In genomic region chr16:28321700-28322411, GRCh38 we compare ENCODE assay signal across 8 cellular contexts. TPM values are rescaled to one million over a fixed set of nuclear protein-coding genes. Genes with fewer than 3 reads are reported as not detected.
A peak's percentile ranks its signal among the peaks of the same experiment; 100 is the strongest.
DNase-seq lines count a peak whose midpoint lies in the region; ATAC-seq and TF ChIP-seq lines count a peak whose summit lies in the region.

No MANE protein-coding gene starts in this region.

- no peak for ATAC-seq in CD4-positive, CD25-positive, alpha-beta regulatory T cell (ENCODE audit: low read depth in 2 of 2)

- H3K27me3 ChIP-seq in CD4-positive, CD25-positive, alpha-beta regulatory T cell (ENCODE audit: control insufficient read depth, insufficient read depth, low read length), result no peaks in the 10 kb centered on the region
- no peaks in the 10 kb centered on the region for H3K27me3 ChIP-seq in esophagus squamous epithelium
- no peaks in the 10 kb centered on the region for H3K27me3 ChIP-seq in prostate gland (replicated peaks; ENCODE audit: insufficient read depth)

- peaks cover 11% of the 10 kb centered on the region for H3K36me3 Mint-ChIP-seq in CD4-positive, CD25-positive, alpha-beta regulatory T cell

- no peak overlapping the region for H3K4me3 ChIP-seq in CD4-positive, CD25-positive, alpha-beta regulatory T cell (ENCODE audit: low read depth, low read length)
- no peak overlapping the region for H3K4me3 ChIP-seq in esophagus squamous epithelium
- no peak overlapping the region for H3K4me3 ChIP-seq in prostate gland

- H3K9me3 ChIP-seq in CD4-positive, CD25-positive, alpha-beta regulatory T cell (ENCODE audit: control insufficient read depth in 2 of 2, low read length in 2 of 2), result no peaks in the 10 kb centered on the region
- no peaks in the 10 kb centered on the region for H3K9me3 ChIP-seq in esophagus squamous epithelium
- H3K9me3 ChIP-seq in prostate gland, result no peaks in the 10 kb centered on the region

- H3K9me3 Mint-ChIP-seq in CD4-positive, CD25-positive, alpha-beta regulatory T cell, result peaks cover 0 to 1% (median 0%) of the 10 kb centered on the region in 7 donors

- H3K4me1 Mint-ChIP-seq in CD4-positive, CD25-positive, alpha-beta regulatory T cell, result peaks cover 0 to 12% (median 7%) of the 10 kb centered on the region in 4 donors

- no peak overlapping the region for H3K4me3 Mint-ChIP-seq in CD4-positive, CD25-positive, alpha-beta regulatory T cell

- WGBS in esophagus squamous epithelium, 2 donors, result 27 to 70% methylated on average over 2 to 11 of the region's 20 CpGs
- WGBS in prostate gland, result 72% methylated on average over 20 of the region's 20 CpGs

- no peak for TF ChIP-seq POLR2A in esophagus squamous epithelium (IDR thresholded peaks at IDR 0.05)
- TF ChIP-seq POLR2A in prostate gland (IDR thresholded peaks at IDR 0.05), result no peak

- no peaks in the 10 kb centered on the region for H3K27me3 Mint-ChIP-seq in CD4-positive, CD25-positive, alpha-beta regulatory T cell

- H3K27ac Mint-ChIP-seq in CD4-positive, CD25-positive, alpha-beta regulatory T cell, result peak overlapping the region in 1 of 3 donors; percentile 48

- peaks cover 6% of the 10 kb centered on the region for H3K4me1 ChIP-seq in CD4-positive, CD25-positive, alpha-beta regulatory T cell (ENCODE audit: control insufficient read depth, insufficient read depth, low read length, poor library complexity, severe bottlenecking)
- H3K4me1 ChIP-seq in esophagus squamous epithelium (peaks cover 0 to 2% (median 0%) of the 10 kb centered on the region in 3 donors), prostate gland (replicated peaks) (no peaks in the 10 kb centered on the region)

- intact Hi-C loops in esophagus squamous epithelium (cut with DNase I), result no loop called here
- intact Hi-C loops in prostate gland (cut with DNase I), result no loop called here

- H3K27ac ChIP-seq in CD4-positive, CD25-positive, alpha-beta regulatory T cell (ENCODE audit: insufficient read depth, low read length, poor library complexity, severe bottlenecking), result no peak overlapping the region
- H3K27ac ChIP-seq in esophagus squamous epithelium (no peak overlapping the region), prostate gland (no peak overlapping the region)

- DNase-seq in CD4-positive, CD25-positive, alpha-beta regulatory T cell, result peak in 2 of 3 donors; percentile 29 to 43
- DNase-seq in HPDE6-E6E7 (ENCODE audit: extremely low spot score) (peak; percentile 56), esophagus squamous epithelium (lab: John Stamatoyannopoulos, UW) (no peak), prostate gland (ENCODE audit: low spot score) (no peak), NCI-H187 (lab: John Stamatoyannopoulos, UW) (no peak), NCI-H2029 treated with DMSO at 0.1 percent for 48 hours (lab: John Stamatoyannopoulos, UW) (no peak), NOMO-1 treated with DMSO at 0.1 percent for 48 hours (lab: John Stamatoyannopoulos, UW; ENCODE audit: unreplicated experiment) (no peak)
- peak; percentile 27 to 29 for DNase-seq in activated CD4-positive, alpha-beta T cell treated with anti-CD3 and anti-CD28 coated beads, Interleukin-2, amount 50 U/mL, for 4 hours

- H3K36me3 ChIP-seq in CD4-positive, CD25-positive, alpha-beta regulatory T cell (ENCODE audit: control insufficient read depth, insufficient read depth, low read length), result peaks cover 11% of the 10 kb centered on the region
- H3K36me3 ChIP-seq in esophagus squamous epithelium, result no peaks in the 10 kb centered on the region
- no peaks in the 10 kb centered on the region for H3K36me3 ChIP-seq in prostate gland

- TF ChIP-seq CTCF in esophagus squamous epithelium (IDR thresholded peaks at IDR 0.05) (peak; percentile 33 to 78 (median 66)), prostate gland (IDR thresholded peaks at IDR 0.05) (peak in 3 of 4 experiments; percentile 51 to 70 (median 57))

RNA-seq across cellular contexts. Expression of gene SBK1, which starts 29.5 kb away (rescaled TPM):
- 20.2 TPM for total RNA-seq in CD4-positive, CD25-positive, alpha-beta regulatory T cell
- 1 to 10 TPM; 2.0 to 4.9 (median 3.1) TPM for polyA plus RNA-seq in CD4-positive, CD25-positive, alpha-beta regulatory T cell
- total RNA-seq in esophagus squamous epithelium, result under 1 TPM; 0.29 to 0.95 (median 0.48) TPM
- 1 to 10 TPM; 5.8 to 8.1 TPM for total RNA-seq in prostate gland

RNA-seq across cellular contexts. Expression of gene NPIPB6, which starts 41.5 kb away (rescaled TPM):
- 3.0 TPM for total RNA-seq in CD4-positive, CD25-positive, alpha-beta regulatory T cell
- polyA plus RNA-seq in CD4-positive, CD25-positive, alpha-beta regulatory T cell, result under 1 TPM in 2 of 4 donors, not detected in 2; 0.13 to 0.42 TPM
- total RNA-seq in esophagus squamous epithelium, result 1 to 10 TPM in 3 of 4 donors, under 1 TPM in 1; 0.21 to 3.8 (median 2.1) TPM
- 1 to 10 TPM; 2.7 to 3.1 TPM for total RNA-seq in prostate gland

Comparison
In these comparisons a context has a peak if more than half of its experiments do, and no peak if none do; other contexts are left out.
1. DNase-seq: peak in CD4-positive, CD25-positive, alpha-beta regulatory T cell (2 of 3), HPDE6-E6E7 (single experiment) and activated CD4-positive, alpha-beta T cell treated with anti-CD3 and anti-CD28 coated beads, Interleukin-2, amount 50 U/mL, for 4 hours (2 of 2); none in esophagus squamous epithelium (single experiment), prostate gland (single experiment), NCI-H187 (0 of 2), NCI-H2029 treated with DMSO at 0.1 percent for 48 hours (single experiment) and NOMO-1 treated with DMSO at 0.1 percent for 48 hours (single experiment).